Comparison of ENCODE assay signal across 9 cellular contexts in the genomic region with DNA sequence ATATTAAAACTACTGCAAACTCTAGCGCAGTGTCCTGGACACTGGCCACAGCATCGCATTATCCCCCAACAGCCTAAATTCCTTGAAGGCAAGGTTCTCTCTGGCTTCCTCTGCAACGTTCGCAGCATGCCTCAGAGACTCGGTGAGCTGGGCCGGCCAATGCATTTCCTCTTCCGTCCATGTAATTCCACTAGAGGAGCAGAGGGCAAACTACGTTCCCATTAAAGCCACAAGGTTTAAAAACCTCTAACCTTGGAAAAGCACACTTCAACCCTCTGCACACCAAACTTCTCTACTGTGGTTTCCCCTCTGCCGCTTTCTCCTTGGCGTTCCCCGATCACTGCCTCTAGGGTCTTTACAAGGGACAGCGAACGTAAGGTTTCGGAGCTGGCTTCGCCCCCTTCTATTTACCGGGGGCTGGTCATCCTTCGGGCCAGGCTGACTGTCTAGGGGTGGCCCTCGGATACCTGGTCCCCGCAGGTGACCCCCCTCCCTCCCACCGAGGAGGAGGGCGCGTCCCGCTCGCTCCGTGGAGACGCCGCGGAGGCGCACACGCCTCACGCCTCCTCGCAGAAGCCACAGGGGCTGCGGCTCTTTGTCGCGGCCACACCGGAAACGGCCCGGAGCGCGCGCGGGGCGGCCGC. TPM values are rescaled to one million over a fixed set of nuclear protein-coding genes. Genes with fewer than 3 reads are reported as not detected.
DNase-seq lines count a peak whose midpoint lies in the region; ATAC-seq, FAIRE-seq and TF ChIP-seq lines count a peak whose summit lies in the region.
"Had no signal": no experiment of that assay in that cellular context is flagged by ENCODE, and none has a peak within 500 bp of the region (broad histone marks: within the 10 kb centered on the region; RNA-seq: fewer than 3 reads in every experiment).

No MANE protein-coding gene starts in this region.

- no peak for TF ChIP-seq POLR2A in Peyer's patch (IDR thresholded peaks at IDR 0.05)

- H3K9me3 ChIP-seq in DOHH2 (ENCODE audit: control insufficient read depth, insufficient read depth, low read length) = no peaks in the 10 kb centered on the region
- H3K9me3 ChIP-seq in Peyer's patch = no peaks in the 10 kb centered on the region

- H3F3A ChIP-seq in DOHH2 (ENCODE audit: control insufficient read depth, insufficient read depth) = peaks cover 5% of the 10 kb centered on the region; the same call in 1 of the 2 replicates

- ATAC-seq in GM19463 (IDR thresholded peaks at IDR 0.05; ENCODE audit: unreplicated experiment) (peak; percentile 4), HG03460 (IDR thresholded peaks at IDR 0.05; ENCODE audit: unreplicated experiment) (peak; percentile 45)

- no peaks in the 10 kb centered on the region for H4K20me1 ChIP-seq in DOHH2 (ENCODE audit: control insufficient read depth, insufficient read depth, low read depth, low read length)

- no peak for TF ChIP-seq CTCF in DOHH2 (IDR thresholded peaks at IDR 0.05; ENCODE audit: low read depth, low read length, poor library complexity, severe bottlenecking)
- TF ChIP-seq CTCF in Peyer's patch (IDR thresholded peaks at IDR 0.05) = peak in 2 of 6 experiments; percentile 16 to 30
- no peak for TF ChIP-seq CTCF in bronchial epithelial cell (IDR thresholded peaks at IDR 0.05; ENCODE audit: insufficient read depth, low read length, severe bottlenecking)

- no peaks in the 10 kb centered on the region for H3K9me2 ChIP-seq in DOHH2 (replicated peaks; ENCODE audit: control insufficient read depth, low read length)

- peaks cover 26% of the 10 kb centered on the region for H3K4me1 ChIP-seq in DOHH2 (ENCODE audit: control insufficient read depth, low read length)
- peaks cover 0 to 18% (median 3%) of the 10 kb centered on the region in 4 donors for H3K4me1 ChIP-seq in Peyer's patch

- H3K27ac ChIP-seq in DOHH2 (ENCODE audit: low read depth, low read length) (peak overlapping the region; percentile 16; the same call in 1 of the 2 replicates), Peyer's patch (peak overlapping the region; percentile 93 to 96 (median 94))

- peaks cover 34% of the 10 kb centered on the region for H3K79me2 ChIP-seq in DOHH2 (ENCODE audit: control insufficient read depth, low read length)

- H3K4me3 ChIP-seq in DOHH2 (ENCODE audit: low read length) (peak overlapping the region; percentile 83), Peyer's patch (peak overlapping the region; percentile 96 to 98 (median 98)), bronchial epithelial cell (ENCODE audit: low read depth, low read length) (peak overlapping the region; percentile 63)

- H3K27me3 ChIP-seq in DOHH2 (ENCODE audit: control insufficient read depth, low read length) (no peaks in the 10 kb centered on the region), Peyer's patch (no peaks in the 10 kb centered on the region), bronchial epithelial cell (ENCODE audit: control insufficient read depth, insufficient read depth, low read length) (no peaks in the 10 kb centered on the region)

- H3K36me3 ChIP-seq in DOHH2 (ENCODE audit: control insufficient read depth, low read length) (no peaks in the 10 kb centered on the region), Peyer's patch (no peaks in the 10 kb centered on the region), bronchial epithelial cell (ENCODE audit: control insufficient read depth, insufficient read depth, low read length) (no peaks in the 10 kb centered on the region)

- peak; percentile 44 to 75 (median 62) for DNase-seq in Peyer's patch
- peak; percentile 47 for DNase-seq in bronchial epithelial cell (ENCODE audit: low read depth)
- peak; percentile 44 for DNase-seq in kidney glomerular epithelial cell (lab: John Stamatoyannopoulos, UW)
- DNase-seq in stimulated activated CD4-positive, alpha-beta T cell treated with anti-CD3 and anti-CD28 coated beads, Interleukin-1b, Interleukin-23, amount 100 ng/mL, for 48 hours = peak; percentile 10
- DNase-seq in COLO829 (ENCODE audit: low spot score) = no peak

- peak overlapping the region; percentile 77 for H3K4me2 ChIP-seq in DOHH2 (ENCODE audit: low read length)

- FAIRE-seq in bronchial epithelial cell (lab: Jason Lieb, UNC) = no peak
- FAIRE-seq: endometrium had no signal

RNA-seq across cellular contexts. Expression of gene SMYD2, which starts 0.5 kb away (rescaled TPM):
- total RNA-seq in Peyer's patch (10 to 100 TPM; 13.2 to 40.1 (median 25.1) TPM), bronchial epithelial cell (49.2 and 58.4 TPM in 2 replicates)
